Comparison of ENCODE assay signal across 30 cellular contexts in genomic region chr11:115724709-115725108, GRCh38.
DNase-seq lines count a peak whose midpoint lies in the region; ATAC-seq, FAIRE-seq and TF ChIP-seq lines count a peak whose summit lies in the region.
"Had no signal": no experiment of that assay in that cellular context is flagged by ENCODE, and none has a peak within 500 bp of the region (broad histone marks: within the 10 kb centered on the region; RNA-seq: fewer than 3 reads in every experiment).

No MANE protein-coding gene starts in this region.

- H3K9me2 ChIP-seq in OCI-LY7 (ENCODE audit: insufficient read depth, low read length), result no peaks in the 10 kb centered on the region
- H3K9me2 ChIP-seq: SK-N-SH had no signal

- H3K79me2 ChIP-seq in keratinocyte (ENCODE audit: control insufficient read depth, insufficient read depth, low read length) (no peaks in the 10 kb centered on the region), OCI-LY7 (ENCODE audit: insufficient read depth, low read depth, low read length) (no peaks in the 10 kb centered on the region)

- H3K4me2 ChIP-seq in keratinocyte (ENCODE audit: control insufficient read depth, extremely low read depth, insufficient read depth, low read depth, low read length) (peak overlapping the region; percentile 35), OCI-LY7 (ENCODE audit: low read length) (no peak overlapping the region)
- H3K4me2 ChIP-seq: SK-N-SH had no signal

- dilution Hi-C loops in keratinocyte (cut with MboI; ENCODE audit: extremely low pct_ligation_motif_present, low sequenced_read_pairs), result no loop called here

- no TSS peak for BruUV-seq in OCI-LY7 (replicated peaks; lab: Mats Ljungman, UMichigan)

- H3K9me3 ChIP-seq in keratinocyte (ENCODE audit: control insufficient read depth, low read depth, low read length) (no peaks in the 10 kb centered on the region), OCI-LY7 (ENCODE audit: low read length) (no peaks in the 10 kb centered on the region)
- H3K9me3 ChIP-seq: adrenal gland, gastroesophageal sphincter, lower lobe of right lung, psoas muscle, SK-N-SH, tibial nerve had no signal

- CTCF ChIA-PET in OCI-LY7 (lab: Charles Lee; ENCODE audit: unreplicated experiment), result no interaction called here

- H4K20me1 ChIP-seq in keratinocyte (ENCODE audit: control insufficient read depth, extremely low read depth, insufficient read depth, low read length), result no peaks in the 10 kb centered on the region
- no peaks in the 10 kb centered on the region for H4K20me1 ChIP-seq in OCI-LY7 (ENCODE audit: insufficient read depth, low read length)

- DNase-seq in AG08395 (ENCODE audit: low spot score) (peak; percentile 62), EL (peak; percentile 25), RPMI7951 (ENCODE audit: low read depth) (peak; percentile 29), keratinocyte (ENCODE audit: low read depth, low spot score) (peak; percentile 85), OCI-LY7 (ENCODE audit: low spot score) (no peak), NCI-H345 treated with DMSO at 0.1 percent for 48 hours (lab: John Stamatoyannopoulos, UW; ENCODE audit: unreplicated experiment) (no peak), NCI-H2227 treated with DMSO at 0.1 percent for 48 hours (lab: John Stamatoyannopoulos, UW) (no peak)
- DNase-seq: ACHN; activated CD4-positive, alpha-beta memory T cell treated with anti-CD3 and anti-CD28 coated beads for 36 hours; activated CD4-positive, CD25-positive, alpha-beta regulatory T cell treated with anti-CD3 and anti-CD28 coated beads, Interleukin-2, amount 50 U/mL, for 72 hours; activated naive CD4-positive, alpha-beta T cell; activated T-cell treated with anti-CD3 and anti-CD28 coated beads, Interleukin-2, amount 50 U/mL, for 72 hours; adrenal gland; Calu3; CD4-positive, CD25-positive, alpha-beta regulatory T cell; H7; kidney glomerular epithelial cell; lower lobe of right lung; natural killer cell; NCI-H1417 treated with DMSO at 0.1 percent for 48 hours; NCI-H2081 treated with DMSO at 0.1 percent for 48 hours; occipital lobe; psoas muscle; SK-N-SH; stimulated activated CD4-positive, alpha-beta T cell treated with anti-CD3 and anti-CD28 coated beads, Interleukin-4, amount 100 ng/mL, for 24 hours had no signal

- POLR2A ChIA-PET in OCI-LY7 (lab: Charles Lee), result no interaction called here

- no peak overlapping the region for H3K27ac ChIP-seq in keratinocyte (ENCODE audit: control insufficient read depth, insufficient read depth, low read length)
- H3K27ac ChIP-seq in OCI-LY7 (ENCODE audit: low read depth, low read length, poor library complexity, severe bottlenecking), result no peak overlapping the region
- H3K27ac ChIP-seq: adrenal gland, gastroesophageal sphincter, lower lobe of right lung, psoas muscle, tibial nerve had no signal

- no peaks in the 10 kb centered on the region for H3K27me3 ChIP-seq in keratinocyte (ENCODE audit: control insufficient read depth, extremely low read depth, insufficient read depth, low read length)
- H3K27me3 ChIP-seq: adrenal gland, gastroesophageal sphincter, tibial nerve had no signal

- ATAC-seq in HG02610 (IDR thresholded peaks at IDR 0.05; ENCODE audit: unreplicated experiment), result no peak
- ATAC-seq: activated T-cell treated with anti-CD3 and anti-CD28 coated beads, Interleukin-2, amount 50 U/mL, for 72 hours; gastroesophageal sphincter; GM12878; lower lobe of right lung; natural killer cell had no signal

- H3K4me3 ChIP-seq in keratinocyte (ENCODE audit: control insufficient read depth in 2 of 3, extremely low read depth in 1 of 3, insufficient read depth in 2 of 3, low read depth in 1 of 3, low read length in 3 of 3), result no peak overlapping the region
- no peak overlapping the region for H3K4me3 ChIP-seq in OCI-LY7 (ENCODE audit: low read depth, low read length, poor library complexity, severe bottlenecking)
- H3K4me3 ChIP-seq: adrenal gland, gastroesophageal sphincter, GM12878, lower lobe of right lung, psoas muscle, tibial nerve had no signal

- intact Hi-C loops in OCI-LY7 (cut with micrococcal nuclease; ENCODE audit: unreplicated experiment), result no loop called here

- no peak for TF ChIP-seq CTCF in keratinocyte (optimal IDR thresholded peaks at IDR 0.05 in 1 of 3, IDR thresholded peaks at IDR 0.05 in 1 of 3, conservative IDR thresholded peaks at IDR 0.05 in 1 of 3; ENCODE audit: extremely low read depth in 1 of 3, insufficient read depth in 2 of 3, low read length in 3 of 3)
- no peak for TF ChIP-seq CTCF in OCI-LY7 (conservative IDR thresholded peaks at IDR 0.05; ENCODE audit: low read length)

- no peak overlapping the region for H3K9ac ChIP-seq in keratinocyte (ENCODE audit: control insufficient read depth, extremely low read depth, insufficient read depth, low read length)
- H3K9ac ChIP-seq: SK-N-SH had no signal

- FAIRE-seq in keratinocyte (lab: Jason Lieb, UNC), result peak; percentile 93
- FAIRE-seq: GM12878, GM19239 had no signal

- H3K9me1 ChIP-seq in keratinocyte (ENCODE audit: control insufficient read depth, extremely low read depth, insufficient read depth, low read length), result no peaks in the 10 kb centered on the region

- peak overlapping the region; percentile 27 for H2AFZ ChIP-seq in keratinocyte (ENCODE audit: control insufficient read depth, low read length)
- no peak overlapping the region for H2AFZ ChIP-seq in OCI-LY7 (ENCODE audit: low read length)

- H3K4me1 ChIP-seq in keratinocyte (ENCODE audit: control insufficient read depth, extremely low read depth, insufficient read depth, low read length) (peaks cover 20% of the 10 kb centered on the region), OCI-LY7 (ENCODE audit: insufficient read depth, low read length, poor library complexity, severe bottlenecking) (no peaks in the 10 kb centered on the region)
- H3K4me1 ChIP-seq: adrenal gland, gastroesophageal sphincter, lower lobe of right lung, psoas muscle had no signal

- H3K36me3 ChIP-seq in keratinocyte (ENCODE audit: control insufficient read depth in 2 of 2, extremely low read depth in 1 of 2, insufficient read depth in 2 of 2, low read length in 2 of 2) (no peaks in the 10 kb centered on the region), OCI-LY7 (ENCODE audit: insufficient read depth, low read length) (no peaks in the 10 kb centered on the region)
- H3K36me3 ChIP-seq: adrenal gland, gastroesophageal sphincter, lower lobe of right lung, tibial nerve had no signal

Comparison
In these comparisons a context has a peak if more than half of its experiments do, and no peak if none do; other contexts are left out.
1. DNase-seq: peak in AG08395 (single experiment), EL (single experiment), RPMI7951 (single experiment) and keratinocyte (single experiment); none in OCI-LY7 (single experiment), NCI-H345 treated with DMSO at 0.1 percent for 48 hours (single experiment) and NCI-H2227 treated with DMSO at 0.1 percent for 48 hours (single experiment).